In genomic region chr12:48903982-48904411, GRCh38 we compare ENCODE assay signal across 7 cellular contexts. TPM values are rescaled to one million over a fixed set of nuclear protein-coding genes. Genes with fewer than 3 reads are reported as not detected.
A peak's percentile ranks its signal among the peaks of the same experiment; 100 is the strongest.
DNase-seq lines count a peak whose midpoint lies in the region; ATAC-seq and TF ChIP-seq lines count a peak whose summit lies in the region.

No MANE protein-coding gene starts in this region.

- ATAC-seq in GM18505 (IDR thresholded peaks at IDR 0.05; ENCODE audit: unreplicated experiment) (peak; percentile 61), HG03378 (IDR thresholded peaks at IDR 0.05; ENCODE audit: unreplicated experiment) (peak; percentile 78), mucosa of descending colon (peak; percentile 95)

- no peaks in the 10 kb centered on the region for H3K36me3 Mint-ChIP-seq in endothelial cell (ENCODE audit: low read depth, unreplicated experiment)

- peaks cover 3% of the 10 kb centered on the region for H3K4me1 Mint-ChIP-seq in endothelial cell (ENCODE audit: unreplicated experiment)

- peak overlapping the region; percentile 79 for H3K4me3 Mint-ChIP-seq in endothelial cell (ENCODE audit: unreplicated experiment)

- no peak overlapping the region for H3K27ac Mint-ChIP-seq in endothelial cell (ENCODE audit: unreplicated experiment)

- peaks cover 3% of the 10 kb centered on the region for H3K27me3 Mint-ChIP-seq in endothelial cell (ENCODE audit: unreplicated experiment)

- intact Hi-C loops in mucosa of descending colon (cut with DNase I, micrococcal nuclease): no loop called here

- no peak overlapping the region for H3K4me3 ChIP-seq in mucosa of descending colon

- H3K9me3 Mint-ChIP-seq in endothelial cell (ENCODE audit: unreplicated experiment): no peaks in the 10 kb centered on the region

- DNase-seq in NCI-H82 (lab: John Stamatoyannopoulos, UW) (peak; percentile 97), endothelial cell (ENCODE audit: low spot score) (peak; percentile 92), mucosa of descending colon (peak; percentile 72 to 86 (median 76))
- peak; percentile 65 for DNase-seq in activated CD8-positive, alpha-beta memory T cell treated with anti-CD3 and anti-CD28 coated beads, Interleukin-2, amount 50 U/mL, for 24 hours (ENCODE audit: extremely low read depth)
- DNase-seq in stimulated activated CD8-positive, alpha-beta memory T cell treated with anti-CD3 and anti-CD28 coated beads, Interleukin-2, amount 100 ng/mL, for 48 hours (ENCODE audit: low read depth in 2 of 2): peak; percentile 70 to 71

- no peaks in the 10 kb centered on the region for H3K9me3 ChIP-seq in mucosa of descending colon

- H3K4me1 ChIP-seq in mucosa of descending colon (ENCODE audit: low read depth): no peaks in the 10 kb centered on the region

- TF ChIP-seq POLR2A in GM18505 (IDR thresholded peaks at IDR 0.05; ENCODE audit: borderline replicate concordance, extremely low read depth, insufficient read depth, insufficient read length): no peak

- no peaks in the 10 kb centered on the region for H3K36me3 ChIP-seq in mucosa of descending colon (ENCODE audit: low read depth)

- peak; percentile 46 for TF ChIP-seq CTCF in endothelial cell (IDR thresholded peaks at IDR 0.05; ENCODE audit: unreplicated experiment)
- peak; percentile 32 for TF ChIP-seq CTCF in mucosa of descending colon (IDR thresholded peaks at IDR 0.05)

RNA-seq across cellular contexts. Expression of gene FKBP11, which starts 21.3 kb away (rescaled TPM):
- total RNA-seq in endothelial cell (ENCODE audit: unreplicated experiment): 16.0 TPM
- 10 to 100 TPM; 16.9 to 41.3 (median 22.9) TPM for total RNA-seq in mucosa of descending colon

RNA-seq across cellular contexts. Expression of gene RND1, which starts 38.3 kb away (rescaled TPM):
- total RNA-seq in endothelial cell (ENCODE audit: unreplicated experiment) (1.0 TPM), mucosa of descending colon (1 to 10 TPM; 1.1 to 3.5 (median 2.4) TPM)

RNA-seq across cellular contexts. Expression of gene DDX23, which starts 52.0 kb away (rescaled TPM):
- total RNA-seq in endothelial cell (ENCODE audit: unreplicated experiment): 96.2 TPM
- total RNA-seq in mucosa of descending colon: 100 to 1,000 TPM in 1 of 3 donors, 10 to 100 TPM in 2; 70.0 to 105 (median 91.0) TPM

RNA-seq across cellular contexts. Expression of gene ARF3, which starts 53.3 kb away (rescaled TPM):
- total RNA-seq in endothelial cell (ENCODE audit: unreplicated experiment) (307 TPM), mucosa of descending colon (100 to 1,000 TPM; 207 to 280 (median 266) TPM)
